In genomic region chr6:116064626-116065025, GRCh38 we compare ENCODE assay signal across 24 cellular contexts. TPM values are rescaled to one million over a fixed set of nuclear protein-coding genes. Genes with fewer than 3 reads are reported as not detected.
DNase-seq lines count a peak whose midpoint lies in the region; ATAC-seq, FAIRE-seq and TF ChIP-seq lines count a peak whose summit lies in the region.
"Had no signal": no experiment of that assay in that cellular context is flagged by ENCODE, and none has a peak within 500 bp of the region (broad histone marks: within the 10 kb centered on the region; RNA-seq: fewer than 3 reads in every experiment).

No MANE protein-coding gene starts in this region.

- no peaks in the 10 kb centered on the region for H3K79me2 ChIP-seq in SK-N-SH (ENCODE audit: insufficient read depth)
- no peaks in the 10 kb centered on the region for H3K79me2 ChIP-seq in GM23338 (replicated peaks; ENCODE audit: insufficient read depth)
- no peaks in the 10 kb centered on the region for H3K79me2 ChIP-seq in keratinocyte (ENCODE audit: control insufficient read depth, insufficient read depth, low read length)

- peaks cover 21% of the 10 kb centered on the region for H3K4me1 Mint-ChIP-seq in GM23338
- H3K4me1 Mint-ChIP-seq in WTC11: peaks cover 19% of the 10 kb centered on the region
- H3K4me1 Mint-ChIP-seq: CD4-positive, CD25-positive, alpha-beta regulatory T cell had no signal

- dilution Hi-C loops in keratinocyte (cut with MboI; ENCODE audit: extremely low pct_ligation_motif_present, low sequenced_read_pairs): no loop called here

- H3K27ac Mint-ChIP-seq in GM23338 (peak overlapping the region; percentile 19; the same call in 1 of the 2 replicates), WTC11 (peak overlapping the region; percentile 16; the same call in 1 of the 2 replicates)
- H3K27ac Mint-ChIP-seq: B cell; CD4-positive, CD25-positive, alpha-beta regulatory T cell; CD8-positive, alpha-beta T cell; HFFc6 had no signal

- ATAC-seq in SK-N-SH treated with all-trans-retinoic acid at 6 μM for 48 hours (no peak), GM23338 (no peak), WTC11 (no peak)
- ATAC-seq: CD8-positive, alpha-beta T cell had no signal

- H3K27me3 ChIP-seq in SK-N-SH (ENCODE audit: insufficient read depth) (no peaks in the 10 kb centered on the region; the same call in 1 of the 2 replicates), GM23338 (ENCODE audit: insufficient read depth) (no peaks in the 10 kb centered on the region), keratinocyte (ENCODE audit: control insufficient read depth, extremely low read depth, insufficient read depth, low read length) (no peaks in the 10 kb centered on the region), small intestine (ENCODE audit: control insufficient read depth in 2 of 2, insufficient read depth in 2 of 2, low read length in 2 of 2) (no peaks in the 10 kb centered on the region)
- H3K27me3 ChIP-seq: BLaER1 had no signal

- POLR2A ChIA-PET in SK-N-SH (lab: Yijun Ruan, JAX) (no interaction called here), WTC11 (lab: Charles Lee) (no interaction called here)

- no peak overlapping the region for H3K4me2 ChIP-seq in SK-N-SH
- H3K4me2 ChIP-seq in GM23338: peak overlapping the region; percentile 15; the same call in 1 of the 2 replicates
- H3K4me2 ChIP-seq in keratinocyte (ENCODE audit: control insufficient read depth, extremely low read depth, insufficient read depth, low read depth, low read length): no peak overlapping the region
- H3K4me2 ChIP-seq: BLaER1 had no signal

- no peak for TF ChIP-seq EP300 in SK-N-SH (IDR thresholded peaks at IDR 0.05; ENCODE audit: borderline replicate concordance in 1 of 2, low read depth in 1 of 2, low read length in 1 of 2)

- H3F3A ChIP-seq in SK-N-SH (replicated peaks; ENCODE audit: insufficient read depth) (no peaks in the 10 kb centered on the region), GM23338 (replicated peaks; ENCODE audit: low read depth) (no peaks in the 10 kb centered on the region)

- no peak overlapping the region; the same call in 2 of the 3 replicates for H3K4me3 Mint-ChIP-seq in GM23338
- no peak overlapping the region for H3K4me3 Mint-ChIP-seq in WTC11
- H3K4me3 Mint-ChIP-seq: B cell; CD4-positive, CD25-positive, alpha-beta regulatory T cell; CD8-positive, alpha-beta T cell; HFFc6 had no signal

- H3K4me3 ChIP-seq in SK-N-SH (ENCODE audit: low read depth in 2 of 2, low read length in 1 of 2): no peak overlapping the region
- no peak overlapping the region for H3K4me3 ChIP-seq in GM23338
- no peak overlapping the region for H3K4me3 ChIP-seq in keratinocyte (ENCODE audit: control insufficient read depth in 2 of 3, extremely low read depth in 1 of 3, insufficient read depth in 2 of 3, low read depth in 1 of 3, low read length in 3 of 3)
- no peak overlapping the region for H3K4me3 ChIP-seq in small intestine (ENCODE audit: low read depth in 1 of 2, low read length in 2 of 2)
- H3K4me3 ChIP-seq: BLaER1, HAP-1 had no signal

- DNase-seq in SK-N-SH: no peak
- DNase-seq in GM23338 (ENCODE audit: low spot score): no peak
- no peak for DNase-seq in WTC11 (ENCODE audit: low spot score)
- DNase-seq in keratinocyte (ENCODE audit: low read depth, low spot score): no peak
- no peak for DNase-seq in cerebellum (ENCODE audit: low spot score)
- no peak for DNase-seq in small intestine
- DNase-seq: Caco-2; CD4-positive, CD25-positive, alpha-beta regulatory T cell; CD8-positive, alpha-beta T cell; DMS153; DND-41; GOT3; HFFc6 had no signal

- no peak overlapping the region for H3K27ac ChIP-seq in SK-N-SH (ENCODE audit: low read depth in 2 of 2, low read length in 1 of 2)
- no peak overlapping the region for H3K27ac ChIP-seq in GM23338 (ENCODE audit: low read depth)
- H3K27ac ChIP-seq in keratinocyte (ENCODE audit: control insufficient read depth, insufficient read depth, low read length): no peak overlapping the region
- H3K27ac ChIP-seq in small intestine (ENCODE audit: low read depth in 1 of 2, low read length in 1 of 2): no peak overlapping the region
- H3K27ac ChIP-seq: 22Rv1, BLaER1, C4-2B had no signal

- peaks cover 5% of the 10 kb centered on the region for H3K27me3 Mint-ChIP-seq in GM23338 (ENCODE audit: insufficient read depth, low read depth, poor library complexity)
- H3K27me3 Mint-ChIP-seq in WTC11 (ENCODE audit: low read depth): no peaks in the 10 kb centered on the region; the same call in 1 of the 2 replicates

- no peak overlapping the region for H2AFZ ChIP-seq in SK-N-SH (ENCODE audit: low read depth)
- peak overlapping the region; percentile 34; the same call in 1 of the 2 replicates for H2AFZ ChIP-seq in GM23338
- no peak overlapping the region for H2AFZ ChIP-seq in keratinocyte (ENCODE audit: control insufficient read depth, low read length)

- H3K36me3 Mint-ChIP-seq in GM23338 (ENCODE audit: low read depth) (no peaks in the 10 kb centered on the region), WTC11 (no peaks in the 10 kb centered on the region)
- H3K36me3 Mint-ChIP-seq: CD4-positive, CD25-positive, alpha-beta regulatory T cell; CD8-positive, alpha-beta T cell had no signal

- no peaks in the 10 kb centered on the region; a peak in 1 of 4 replicates for H3K4me1 ChIP-seq in SK-N-SH (ENCODE audit: control insufficient read depth in 1 of 2, insufficient read depth in 2 of 2, low read depth in 1 of 2, low read length in 1 of 2)
- peaks cover 9% of the 10 kb centered on the region for H3K4me1 ChIP-seq in GM23338 (ENCODE audit: insufficient read depth)
- peaks cover 5% of the 10 kb centered on the region for H3K4me1 ChIP-seq in keratinocyte (ENCODE audit: control insufficient read depth, extremely low read depth, insufficient read depth, low read length)
- H3K4me1 ChIP-seq in small intestine (ENCODE audit: control insufficient read depth in 2 of 2, insufficient read depth in 1 of 2, low read depth in 1 of 2, low read length in 1 of 2): no peaks in the 10 kb centered on the region
- H3K4me1 ChIP-seq: BLaER1, HAP-1 had no signal

- CTCF ChIA-PET in SK-N-SH (lab: Yijun Ruan, JAX) (no interaction called here), WTC11 (lab: Charles Lee) (no interaction called here)

- H4K20me1 ChIP-seq in SK-N-SH (ENCODE audit: insufficient read depth) (no peaks in the 10 kb centered on the region), GM23338 (replicated peaks; ENCODE audit: insufficient read depth) (no peaks in the 10 kb centered on the region), keratinocyte (ENCODE audit: control insufficient read depth, extremely low read depth, insufficient read depth, low read length) (no peaks in the 10 kb centered on the region)
- H4K20me1 ChIP-seq: BLaER1 had no signal

- FAIRE-seq in keratinocyte (lab: Jason Lieb, UNC) (peak; percentile 39), small intestine (lab: Jason Lieb, UNC) (no peak)
- FAIRE-seq: A204.1, G401.6, GM12892, GM19239, H54 had no signal

- H3K9me2 ChIP-seq in SK-N-SH: no peaks in the 10 kb centered on the region
- H3K9me2 ChIP-seq in GM23338 (ENCODE audit: insufficient read depth): no peaks in the 10 kb centered on the region

- no peaks in the 10 kb centered on the region for H3K9me3 ChIP-seq in SK-N-SH
- H3K9me3 ChIP-seq in keratinocyte (ENCODE audit: control insufficient read depth, low read depth, low read length): no peaks in the 10 kb centered on the region
- no peaks in the 10 kb centered on the region for H3K9me3 ChIP-seq in small intestine (ENCODE audit: control insufficient read depth, low read depth)
- H3K9me3 ChIP-seq: BLaER1, Caco-2, HAP-1 had no signal

- H3K9me1 ChIP-seq in keratinocyte (ENCODE audit: control insufficient read depth, extremely low read depth, insufficient read depth, low read length): no peaks in the 10 kb centered on the region

- H3K9me3 Mint-ChIP-seq in GM23338 (no peaks in the 10 kb centered on the region), WTC11 (no peaks in the 10 kb centered on the region)
- H3K9me3 Mint-ChIP-seq: CD8-positive, alpha-beta T cell; HFFc6 had no signal

- H3K9ac ChIP-seq in SK-N-SH: no peak overlapping the region
- H3K9ac ChIP-seq in keratinocyte (ENCODE audit: control insufficient read depth, extremely low read depth, insufficient read depth, low read length): no peak overlapping the region
- H3K9ac ChIP-seq: BLaER1 had no signal

- H3K36me3 ChIP-seq in SK-N-SH (replicated peaks in 1 of 2; ENCODE audit: control insufficient read depth in 1 of 2, insufficient read depth in 2 of 2, low read length in 1 of 2): no peaks in the 10 kb centered on the region
- H3K36me3 ChIP-seq in GM23338 (ENCODE audit: insufficient read depth): no peaks in the 10 kb centered on the region
- H3K36me3 ChIP-seq in keratinocyte (ENCODE audit: control insufficient read depth in 2 of 2, extremely low read depth in 1 of 2, insufficient read depth in 2 of 2, low read length in 2 of 2): no peaks in the 10 kb centered on the region
- H3K36me3 ChIP-seq in small intestine (ENCODE audit: control insufficient read depth in 2 of 2, insufficient read depth in 2 of 2, low read length in 2 of 2): no peaks in the 10 kb centered on the region
- H3K36me3 ChIP-seq: BLaER1, HAP-1 had no signal

- TF ChIP-seq CTCF in SK-N-SH (IDR thresholded peaks at IDR 0.05) (no peak), GM23338 (conservative IDR thresholded peaks at IDR 0.05; ENCODE audit: low read depth in 2 of 2) (no peak), WTC11 (IDR thresholded peaks at IDR 0.05) (no peak), keratinocyte (optimal IDR thresholded peaks at IDR 0.05 in 1 of 3, IDR thresholded peaks at IDR 0.05 in 1 of 3, conservative IDR thresholded peaks at IDR 0.05 in 1 of 3; ENCODE audit: extremely low read depth in 1 of 3, insufficient read depth in 2 of 3, low read length in 3 of 3) (no peak)

- no peak for TF ChIP-seq RAD21 in SK-N-SH (IDR thresholded peaks at IDR 0.05; ENCODE audit: low read length)

RNA-seq across cellular contexts. Expression of gene FRK, which starts 3.9 kb away (rescaled TPM):
- polyA plus RNA-seq in SK-N-SH (2012; rRNA removed) (under 0.01 and 0.02 TPM in 2 replicates), GM23338 (2016; fragmentation: Nextera tagmentation; extraction: Ambion mirVana) (0.05 and 0.06 TPM in 2 replicates), keratinocyte (1.9 to 2.4 TPM (median 2.4 TPM) in 3 replicates), small intestine (1 to 10 TPM; 2.9 to 6.7 (median 4.9) TPM)
- under 0.01 and 0.01 TPM in 2 replicates for polyA plus RNA-seq in SK-N-SH (2012; cell fraction: cytosol; rRNA removed)
- polyA plus RNA-seq in SK-N-SH (2012; cell fraction: nucleus; rRNA removed): under 0.01 and 0.01 TPM in 2 replicates
- 0.12 and 0.24 TPM in 2 replicates for total RNA-seq in GM23338 (2014; rRNA removed; shearing (Covaris generic))
- total RNA-seq in WTC11 (2021) (0.13 to 0.18 TPM (median 0.16 TPM) in 3 replicates), cerebellum (0.36 TPM)
- 0.52 TPM for polyA plus RNA-seq in keratinocyte (2011; ENCODE audit: low read depth)
- 0.87 and 1.8 TPM in 2 replicates for polyA plus RNA-seq in keratinocyte (2011; cell fraction: cytosol; rRNA removed)
- 2.5 and 3.5 TPM in 2 replicates for polyA plus RNA-seq in keratinocyte (2011; cell fraction: nucleus; rRNA removed)
- 0.72 and 1.2 TPM in 2 replicates for polyA plus RNA-seq in keratinocyte (2012; ENCODE audit: low replicate concordance)
- polyA minus RNA-seq in keratinocyte: 3.8 to 8.4 TPM (median 8.0 TPM) in 3 replicates
- polyA minus RNA-seq in keratinocyte (2011; cell fraction: cytosol; rRNA and poly(A)+ RNA removed): 4.4 TPM
- polyA minus RNA-seq in keratinocyte (2011; cell fraction: nucleus; rRNA and poly(A)+ RNA removed): 9.5 and 15.5 TPM in 2 replicates
- total RNA-seq: CD4-positive, CD25-positive, alpha-beta regulatory T cell had no signal
- polyA plus RNA-seq: CD4-positive, CD25-positive, alpha-beta regulatory T cell had no signal

RNA-seq across cellular contexts. Expression of gene NT5DC1, which starts 36.0 kb away (rescaled TPM):
- 20.3 and 21.0 TPM in 2 replicates for polyA plus RNA-seq in SK-N-SH (2012; rRNA removed)
- 18.5 and 23.5 TPM in 2 replicates for polyA plus RNA-seq in SK-N-SH (2012; cell fraction: cytosol; rRNA removed)
- polyA plus RNA-seq in SK-N-SH (2012; cell fraction: nucleus; rRNA removed): 7.4 and 18.2 TPM in 2 replicates
- 19.8 and 27.0 TPM in 2 replicates for total RNA-seq in GM23338 (2014; rRNA removed; shearing (Covaris generic))
- polyA plus RNA-seq in GM23338 (2016; fragmentation: Nextera tagmentation; extraction: Ambion mirVana): 22.5 and 29.8 TPM in 2 replicates
- total RNA-seq in WTC11 (2021): 67.1 to 70.1 TPM (median 67.9 TPM) in 3 replicates
- 20.2 to 31.2 TPM (median 31.0 TPM) in 3 replicates for polyA plus RNA-seq in keratinocyte
- 30.8 TPM for polyA plus RNA-seq in keratinocyte (2011; ENCODE audit: low read depth)
- 17.0 and 20.0 TPM in 2 replicates for polyA plus RNA-seq in keratinocyte (2011; cell fraction: cytosol; rRNA removed)
- 14.4 and 15.9 TPM in 2 replicates for polyA plus RNA-seq in keratinocyte (2011; cell fraction: nucleus; rRNA removed)
- 13.6 and 26.0 TPM in 2 replicates for polyA plus RNA-seq in keratinocyte (2012; ENCODE audit: low replicate concordance)
- polyA minus RNA-seq in keratinocyte: 11.7 to 29.8 TPM (median 13.9 TPM) in 3 replicates
- polyA minus RNA-seq in keratinocyte (2011; cell fraction: cytosol; rRNA and poly(A)+ RNA removed): 22.8 TPM
- 15.0 and 17.8 TPM in 2 replicates for polyA minus RNA-seq in keratinocyte (2011; cell fraction: nucleus; rRNA and poly(A)+ RNA removed)
- 5.3 TPM for total RNA-seq in cerebellum
- 10 to 100 TPM; 18.4 to 28.6 (median 20.8) TPM for polyA plus RNA-seq in small intestine
